In genomic region chr4:22778547-22779163, GRCh38 we compare ENCODE assay signal across 26 cellular contexts.
A peak's percentile ranks its signal among the peaks of the same experiment; 100 is the strongest.
DNase-seq lines count a peak whose midpoint lies in the region; ATAC-seq, FAIRE-seq and TF ChIP-seq lines count a peak whose summit lies in the region.
"Had no signal": no experiment of that assay in that cellular context is flagged by ENCODE, and none has a peak within 500 bp of the region (broad histone marks: within the 10 kb centered on the region; RNA-seq: fewer than 3 reads in every experiment).

No MANE protein-coding gene starts in this region.

- H3K4me3 Mint-ChIP-seq in GM23338 (no peak overlapping the region), chondrocyte (ENCODE audit: unreplicated experiment) (no peak overlapping the region)
- H3K4me3 Mint-ChIP-seq in activated CD4-positive, alpha-beta T cell treated with anti-CD3 and anti-CD28 coated beads, Interleukin-2, amount 10 ng/mL, durations not matched to agents 24 days and 14 days: no peak overlapping the region
- H3K4me3 Mint-ChIP-seq: CD8-positive, alpha-beta T cell; IgD-negative memory B cell had no signal

- intact Hi-C loops in Right ventricle myocardium superior (cut with DNase I): no loop called here
- intact Hi-C loops in spleen (cut with DNase I; ENCODE audit: low total_unique reads): no loop called here
- intact Hi-C loops in activated CD4-positive, alpha-beta T cell treated with anti-CD3 and anti-CD28 coated beads, Interleukin-2, amount 10 ng/mL, durations not matched to agents 24 days and 14 days (cut with micrococcal nuclease): no loop called here

- peaks cover 9% of the 10 kb centered on the region for H3K9me2 ChIP-seq in GM23338 (ENCODE audit: insufficient read depth)

- no peak for TF ChIP-seq CTCF in right atrium auricular region (IDR thresholded peaks at IDR 0.05)
- TF ChIP-seq CTCF in GM23338 (conservative IDR thresholded peaks at IDR 0.05; ENCODE audit: low read depth in 2 of 2): no peak
- no peak for TF ChIP-seq CTCF in chondrocyte (IDR thresholded peaks at IDR 0.05)
- no peak for TF ChIP-seq CTCF in spleen (IDR thresholded peaks at IDR 0.05 in 8 of 11, conservative IDR thresholded peaks at IDR 0.05 in 3 of 11)

- no peaks in the 10 kb centered on the region for H3K4me1 ChIP-seq in right atrium auricular region
- H3K4me1 ChIP-seq in GM23338 (ENCODE audit: insufficient read depth): peaks cover 4% of the 10 kb centered on the region; the same call in 1 of the 2 replicates
- no peaks in the 10 kb centered on the region for H3K4me1 ChIP-seq in spleen
- H3K4me1 ChIP-seq: Caco-2 had no signal

- ATAC-seq in Right ventricle myocardium superior (ENCODE audit: poor library complexity) (no peak), GM23338 (no peak)
- ATAC-seq: CD8-positive, alpha-beta T cell had no signal

- no peaks in the 10 kb centered on the region for H3F3A ChIP-seq in GM23338 (replicated peaks; ENCODE audit: low read depth)

- no peak overlapping the region for H2AFZ ChIP-seq in GM23338

- no peak for FAIRE-seq in RCC 7860 (lab: Jason Lieb, UNC)
- FAIRE-seq: GM12891 had no signal

- no peaks in the 10 kb centered on the region for H4K20me1 ChIP-seq in GM23338 (replicated peaks; ENCODE audit: insufficient read depth)

- H3K9me3 Mint-ChIP-seq in GM23338 (peaks cover 14% of the 10 kb centered on the region; the same call in 2 of the 3 replicates), chondrocyte (ENCODE audit: low read depth) (peaks cover 8% of the 10 kb centered on the region)
- peaks cover 5% of the 10 kb centered on the region for H3K9me3 Mint-ChIP-seq in activated CD4-positive, alpha-beta T cell treated with anti-CD3 and anti-CD28 coated beads, Interleukin-2, amount 10 ng/mL, durations not matched to agents 24 days and 14 days

- H3K79me2 ChIP-seq in GM23338 (replicated peaks; ENCODE audit: insufficient read depth): no peaks in the 10 kb centered on the region

- WGBS in spleen, 5 donors: 91 to 97% (median 94%) methylated on average over 23 to 37 of the region's 37 CpGs

- H3K36me3 ChIP-seq in right atrium auricular region: no peaks in the 10 kb centered on the region
- 0 out of 2 replicates have a peak, but pooled peaks cover 2% of the 10 kb centered on the region for H3K36me3 ChIP-seq in GM23338 (ENCODE audit: insufficient read depth)
- H3K36me3 ChIP-seq in spleen: no peaks in the 10 kb centered on the region

- peak; percentile 24 for DNase-seq in Right ventricle myocardium superior
- no peak for DNase-seq in right atrium auricular region (ENCODE audit: low spot score)
- DNase-seq in GM23338 (ENCODE audit: low spot score): peak; percentile 6
- peak; percentile 83 for DNase-seq in chondrocyte (ENCODE audit: low spot score)
- peak; percentile 69 for DNase-seq in spleen
- no peak for DNase-seq in RCC 7860 (ENCODE audit: low spot score)
- DNase-seq in activated CD4-positive, alpha-beta T cell treated with anti-CD3 and anti-CD28 coated beads, Interleukin-2, amount 10 ng/mL, durations not matched to agents 24 days and 14 days: no peak
- DNase-seq in AG20443 (ENCODE audit: low spot score): no peak
- DNase-seq: 8988T; AML-193; C1 segment of cervical spinal cord; Caco-2; CD8-positive, alpha-beta T cell; GF-D8; NCI-H1048; NCI-H1417; NCI-H1694; NCI-H2081; NCI-H226; NCI-H510A; NCI-H69; SIG-M5 had no signal

- H3K27ac Mint-ChIP-seq in GM23338 (no peak overlapping the region), chondrocyte (ENCODE audit: unreplicated experiment) (no peak overlapping the region)
- H3K27ac Mint-ChIP-seq in activated CD4-positive, alpha-beta T cell treated with anti-CD3 and anti-CD28 coated beads, Interleukin-2, amount 10 ng/mL, durations not matched to agents 24 days and 14 days: no peak overlapping the region
- H3K27ac Mint-ChIP-seq: CD8-positive, alpha-beta T cell; IgD-negative memory B cell had no signal

- H3K27me3 ChIP-seq in right atrium auricular region: no peaks in the 10 kb centered on the region
- H3K27me3 ChIP-seq in GM23338 (ENCODE audit: insufficient read depth): no peaks in the 10 kb centered on the region
- no peaks in the 10 kb centered on the region for H3K27me3 ChIP-seq in spleen (replicated peaks in 1 of 7)

- H3K4me3 ChIP-seq in right atrium auricular region: no peak overlapping the region
- no peak overlapping the region for H3K4me3 ChIP-seq in GM23338
- no peak overlapping the region for H3K4me3 ChIP-seq in spleen
- H3K4me3 ChIP-seq: SK-N-MC had no signal

- H3K9me3 ChIP-seq in right atrium auricular region (no peaks in the 10 kb centered on the region), spleen (peaks cover 0 to 18% (median 5%) of the 10 kb centered on the region in 8 donors)
- H3K9me3 ChIP-seq: Caco-2 had no signal

- H3K36me3 Mint-ChIP-seq in GM23338 (ENCODE audit: low read depth) (no peaks in the 10 kb centered on the region), chondrocyte (ENCODE audit: low read depth) (no peaks in the 10 kb centered on the region)
- H3K36me3 Mint-ChIP-seq in activated CD4-positive, alpha-beta T cell treated with anti-CD3 and anti-CD28 coated beads, Interleukin-2, amount 10 ng/mL, durations not matched to agents 24 days and 14 days (ENCODE audit: low read depth): no peaks in the 10 kb centered on the region
- H3K36me3 Mint-ChIP-seq: CD8-positive, alpha-beta T cell; IgD-negative memory B cell had no signal

- H3K27me3 Mint-ChIP-seq in GM23338 (ENCODE audit: insufficient read depth, low read depth, poor library complexity) (no peaks in the 10 kb centered on the region), chondrocyte (ENCODE audit: low read depth) (no peaks in the 10 kb centered on the region)
- H3K27me3 Mint-ChIP-seq in activated CD4-positive, alpha-beta T cell treated with anti-CD3 and anti-CD28 coated beads, Interleukin-2, amount 10 ng/mL, durations not matched to agents 24 days and 14 days: no peaks in the 10 kb centered on the region
- H3K27me3 Mint-ChIP-seq: IgD-negative memory B cell had no signal

- H3K27ac ChIP-seq in right atrium auricular region (no peak overlapping the region), GM23338 (ENCODE audit: low read depth) (no peak overlapping the region), spleen (no peak overlapping the region)
- H3K27ac ChIP-seq: RWPE1, SK-N-MC had no signal

- H3K4me2 ChIP-seq in GM23338: no peak overlapping the region

- H3K4me1 Mint-ChIP-seq in GM23338 (peaks cover 2% of the 10 kb centered on the region; the same call in 1 of the 3 replicates), chondrocyte (ENCODE audit: low read depth) (no peaks in the 10 kb centered on the region)
- H3K4me1 Mint-ChIP-seq in activated CD4-positive, alpha-beta T cell treated with anti-CD3 and anti-CD28 coated beads, Interleukin-2, amount 10 ng/mL, durations not matched to agents 24 days and 14 days: no peaks in the 10 kb centered on the region

- TF ChIP-seq POLR2A in spleen (IDR thresholded peaks at IDR 0.05): no peak

TF ChIP-seq in GM23338, 12 proteins besides CTCF, POLR2A, EP300 and RAD21:
- TF ChIP-seq STAT1 (IDR thresholded peaks at IDR 0.05; ENCODE audit: unreplicated experiment) (no peak), EZH2phosphoT487 (IDR thresholded peaks at IDR 0.05; ENCODE audit: unreplicated experiment) (no peak), NANOG (IDR thresholded peaks at IDR 0.05; ENCODE audit: borderline replicate concordance) (no peak), CREB1 (CRISPR knock-in tag; IDR thresholded peaks at IDR 0.05; ENCODE audit: low read depth) (no peak), EZH2 (IDR thresholded peaks at IDR 0.05; ENCODE audit: low read depth, unreplicated experiment) (no peak), JUNB (IDR thresholded peaks at IDR 0.05; ENCODE audit: unreplicated experiment) (no peak), ZNF114 (CRISPR knock-in tag; IDR thresholded peaks at IDR 0.05) (no peak), ZNF331 (CRISPR knock-in tag; IDR thresholded peaks at IDR 0.05; ENCODE audit: low read depth) (no peak)
TF ChIP-seq in GM23338: peak in this region for 0.

Comparison
In these comparisons a context has a peak if more than half of its experiments do, and no peak if none do; other contexts are left out.
1. DNase-seq: peak in Right ventricle myocardium superior (single experiment), GM23338 (single experiment), chondrocyte (single experiment) and spleen (single experiment); none in right atrium auricular region (single experiment), RCC 7860 (single experiment), activated CD4-positive, alpha-beta T cell treated with anti-CD3 and anti-CD28 coated beads, Interleukin-2, amount 10 ng/mL, durations not matched to agents 24 days and 14 days (single experiment) and AG20443 (single experiment).